ENCODE assay signal across 8 cellular contexts in genomic region chr16:87457724-87458423, GRCh38. TPM values are rescaled to one million over a fixed set of nuclear protein-coding genes. Genes with fewer than 3 reads are reported as not detected.
DNase-seq lines count a peak whose midpoint lies in the region; ATAC-seq and TF ChIP-seq lines count a peak whose summit lies in the region.

No MANE protein-coding gene starts in this region.

- no peaks in the 10 kb centered on the region for H3K9me3 ChIP-seq in PC-3 (ENCODE audit: low read length)
- H3K9me3 ChIP-seq in colonic mucosa = no peaks in the 10 kb centered on the region

- H2AFZ ChIP-seq in PC-3 (ENCODE audit: low read length) = no peak overlapping the region

- H3K27ac ChIP-seq in PC-3 (ENCODE audit: low read length) = peak overlapping the region; percentile 82
- H3K27ac ChIP-seq in colonic mucosa = peak overlapping the region; percentile 49

- ATAC-seq in PC-3 (peak; percentile 86), GM19467 (IDR thresholded peaks at IDR 0.05; ENCODE audit: unreplicated experiment) (no peak), HG03521 (IDR thresholded peaks at IDR 0.05; ENCODE audit: unreplicated experiment) (no peak)

- no peaks in the 10 kb centered on the region for H3K9me2 ChIP-seq in PC-3 (replicated peaks; ENCODE audit: low read length)

- peak overlapping the region; percentile 22; the same call in 1 of the 2 replicates for H3K4me3 ChIP-seq in PC-3 (ENCODE audit: low read length)
- H3K4me3 ChIP-seq in colonic mucosa = no peak overlapping the region
- H3K4me3 ChIP-seq in skeletal muscle cell (ENCODE audit: low read depth, low read length) = no peak overlapping the region

- TF ChIP-seq CTCF in PC-3 (conservative IDR thresholded peaks at IDR 0.05; ENCODE audit: low read depth, low read length) (no peak), colonic mucosa (IDR thresholded peaks at IDR 0.05) (no peak)

- CTCF ChIA-PET in PC-3 (lab: Charles Lee) = interaction anchor here (0.6 kb wide), 1 partner anchor 32 kb away, joined by 3 read pairs; no protein-coding TSS in a partner anchor

- H3K9ac ChIP-seq in PC-3 (ENCODE audit: low read length) (peak overlapping the region; percentile 44; the same call in 1 of the 2 replicates), colonic mucosa (ENCODE audit: low read depth in 2 of 2, low read length in 2 of 2) (peak overlapping the region in 1 of 2 donors; percentile 61)

- peaks cover 24% of the 10 kb centered on the region for H3K4me1 ChIP-seq in PC-3 (ENCODE audit: insufficient read depth, low read length)
- peaks cover 7% of the 10 kb centered on the region for H3K4me1 ChIP-seq in colonic mucosa

- peaks cover 8% of the 10 kb centered on the region for H3F3A ChIP-seq in PC-3 (ENCODE audit: low read length, unreplicated experiment)

- intact Hi-C loops in PC-3 (cut with micrococcal nuclease) (no loop called here), colonic mucosa (cut with DNase I) (no loop called here)

- H4K20me1 ChIP-seq in PC-3 (ENCODE audit: low read length) = no peaks in the 10 kb centered on the region

- no TSS peak for BruUV-seq in PC-3 (replicated peaks; lab: Mats Ljungman, UMichigan)

- H3K4me2 ChIP-seq in PC-3 (ENCODE audit: low read length) = peak overlapping the region; percentile 81

- no peaks in the 10 kb centered on the region; the same call in 1 of the 2 replicates for H3K36me3 ChIP-seq in PC-3 (ENCODE audit: low read depth, low read length)
- H3K36me3 ChIP-seq in colonic mucosa = peaks cover 4% of the 10 kb centered on the region

- H3K79me2 ChIP-seq in PC-3 (ENCODE audit: low read length) = peaks cover 14% of the 10 kb centered on the region

- POLR2A ChIA-PET in PC-3 (lab: Charles Lee; ENCODE audit: unreplicated experiment) = interaction anchor here (0.7 kb wide), 1 partner anchor 125 kb away, joined by 12 read pairs; no protein-coding TSS in a partner anchor

- peak; percentile 98 for DNase-seq in EL
- DNase-seq in PC-3 = peak; percentile 94
- DNase-seq in colonic mucosa = no peak
- DNase-seq in skeletal muscle cell (ENCODE audit: low read depth) = peak; percentile 91
- DNase-seq in NCI-H1694 (lab: John Stamatoyannopoulos, UW) = no peak
- DNase-seq in HuH-7.5 (ENCODE audit: low spot score) = no peak

- H3K27me3 ChIP-seq in PC-3 (ENCODE audit: low read length) = no peaks in the 10 kb centered on the region
- no peaks in the 10 kb centered on the region for H3K27me3 ChIP-seq in colonic mucosa

RNA-seq across cellular contexts. Expression of gene ZCCHC14, which starts 35.0 kb away (rescaled TPM):
- 5.3 and 11.5 TPM in 2 replicates for total RNA-seq in PC-3 (2014; rRNA removed)
- total RNA-seq in colonic mucosa = 10 to 100 TPM; 24.5 to 24.6 TPM

Comparison
In these comparisons a context has a peak if more than half of its experiments do, and no peak if none do; other contexts are left out.
1. DNase-seq: peak in EL (single experiment), PC-3 (single experiment) and skeletal muscle cell (single experiment); none in colonic mucosa (single experiment), NCI-H1694 (single experiment) and HuH-7.5 (single experiment).